Comparison of ENCODE assay signal across 16 cellular contexts in genomic region chr3:170740285-170740684, GRCh38.
DNase-seq lines count a peak whose midpoint lies in the region; ATAC-seq, FAIRE-seq and TF ChIP-seq lines count a peak whose summit lies in the region.
"Had no signal": no experiment of that assay in that cellular context is flagged by ENCODE, and none has a peak within 500 bp of the region (broad histone marks: within the 10 kb centered on the region; RNA-seq: fewer than 3 reads in every experiment).

No MANE protein-coding gene starts in this region.

- no peak for ATAC-seq in HG02642 (IDR thresholded peaks at IDR 0.05; ENCODE audit: poor library complexity, unreplicated experiment)
- ATAC-seq: stimulated activated effector memory CD8-positive, alpha-beta T cell treated with anti-CD3 and anti-CD28 coated beads, Interleukin-12 subunit alpha, Interleukin-12 subunit beta, amount 100 ng/mL, for 72 hours had no signal

- no peaks in the 10 kb centered on the region for H3K27me3 ChIP-seq in keratinocyte (ENCODE audit: control insufficient read depth, extremely low read depth, insufficient read depth, low read length)
- no peaks in the 10 kb centered on the region for H3K27me3 ChIP-seq in small intestine (ENCODE audit: control insufficient read depth in 2 of 2, insufficient read depth in 2 of 2, low read length in 2 of 2)
- no peaks in the 10 kb centered on the region for H3K27me3 ChIP-seq in MM.1S (replicated peaks; ENCODE audit: insufficient read depth, low read length)
- H3K27me3 ChIP-seq: SJSA1 had no signal

- H3K79me2 ChIP-seq in keratinocyte (ENCODE audit: control insufficient read depth, insufficient read depth, low read length) (no peaks in the 10 kb centered on the region), MM.1S (ENCODE audit: low read length) (no peaks in the 10 kb centered on the region)

- H3F3A ChIP-seq in MM.1S (ENCODE audit: insufficient read depth, low read length), result no peaks in the 10 kb centered on the region

- H3K4me1 ChIP-seq in keratinocyte (ENCODE audit: control insufficient read depth, extremely low read depth, insufficient read depth, low read length), result peaks cover 50% of the 10 kb centered on the region
- H3K4me1 ChIP-seq in small intestine (ENCODE audit: control insufficient read depth in 2 of 2, insufficient read depth in 1 of 2, low read depth in 1 of 2, low read length in 1 of 2), result no peaks in the 10 kb centered on the region
- no peaks in the 10 kb centered on the region for H3K4me1 ChIP-seq in MM.1S (ENCODE audit: low read length)

- TF ChIP-seq CTCF in keratinocyte (optimal IDR thresholded peaks at IDR 0.05 in 1 of 3, IDR thresholded peaks at IDR 0.05 in 1 of 3, conservative IDR thresholded peaks at IDR 0.05 in 1 of 3; ENCODE audit: extremely low read depth in 1 of 3, insufficient read depth in 2 of 3, low read length in 3 of 3), result no peak
- TF ChIP-seq CTCF in D721Med (IDR thresholded peaks at IDR 0.05; ENCODE audit: insufficient read depth, missing control alignments), result no peak
- TF ChIP-seq CTCF in MM.1S (IDR thresholded peaks at IDR 0.05; ENCODE audit: low read length), result no peak

- H3K9me3 ChIP-seq in keratinocyte (ENCODE audit: control insufficient read depth, low read depth, low read length), result no peaks in the 10 kb centered on the region
- H3K9me3 ChIP-seq in small intestine (ENCODE audit: control insufficient read depth, low read depth), result no peaks in the 10 kb centered on the region
- no peaks in the 10 kb centered on the region for H3K9me3 ChIP-seq in MM.1S (replicated peaks; ENCODE audit: insufficient read depth, low read length)
- H3K9me3 ChIP-seq: heart right ventricle, SJSA1 had no signal

- H4K20me1 ChIP-seq in keratinocyte (ENCODE audit: control insufficient read depth, extremely low read depth, insufficient read depth, low read length) (no peaks in the 10 kb centered on the region), MM.1S (ENCODE audit: insufficient read depth, low read length) (no peaks in the 10 kb centered on the region)

- WGBS in small intestine, 3 donors, result 53 to 80% (median 55%) methylated on average over 3 of the region's 3 CpGs

- H3K36me3 ChIP-seq in keratinocyte (ENCODE audit: control insufficient read depth in 2 of 2, extremely low read depth in 1 of 2, insufficient read depth in 2 of 2, low read length in 2 of 2) (no peaks in the 10 kb centered on the region), small intestine (ENCODE audit: control insufficient read depth in 2 of 2, insufficient read depth in 2 of 2, low read length in 2 of 2) (no peaks in the 10 kb centered on the region), MM.1S (replicated peaks; ENCODE audit: insufficient read depth, low read length) (no peaks in the 10 kb centered on the region)
- H3K36me3 ChIP-seq: heart right ventricle, SJSA1 had no signal

- H3K4me2 ChIP-seq in keratinocyte (ENCODE audit: control insufficient read depth, extremely low read depth, insufficient read depth, low read depth, low read length) (peak overlapping the region; percentile 78), MM.1S (ENCODE audit: low read depth, low read length) (no peak overlapping the region)

- dilution Hi-C loops in keratinocyte (cut with MboI; ENCODE audit: extremely low pct_ligation_motif_present, low sequenced_read_pairs), result no loop called here

- H2AFZ ChIP-seq in keratinocyte (ENCODE audit: control insufficient read depth, low read length) (peak overlapping the region; percentile 46), MM.1S (ENCODE audit: low read length) (no peak overlapping the region)

- TF ChIP-seq POLR2A in H54 (IDR thresholded peaks at IDR 0.05; ENCODE audit: low read depth, low read length), result no peak

- peak overlapping the region; percentile 92 for H3K27ac ChIP-seq in angular gyrus (ENCODE audit: low read depth, low read length)
- peak overlapping the region; percentile 79 for H3K27ac ChIP-seq in keratinocyte (ENCODE audit: control insufficient read depth, insufficient read depth, low read length)
- H3K27ac ChIP-seq in small intestine (ENCODE audit: low read depth in 1 of 2, low read length in 1 of 2), result no peak overlapping the region
- H3K27ac ChIP-seq in MM.1S (ENCODE audit: low read length), result no peak overlapping the region
- H3K27ac ChIP-seq: epithelial cell of prostate had no signal

- H3K4me3 ChIP-seq in keratinocyte (ENCODE audit: control insufficient read depth in 2 of 3, extremely low read depth in 1 of 3, insufficient read depth in 2 of 3, low read depth in 1 of 3, low read length in 3 of 3), result no peak overlapping the region
- no peak overlapping the region for H3K4me3 ChIP-seq in small intestine (ENCODE audit: low read depth in 1 of 2, low read length in 2 of 2)
- H3K4me3 ChIP-seq in MM.1S (ENCODE audit: low read length), result no peak overlapping the region
- H3K4me3 ChIP-seq: heart right ventricle, SJSA1 had no signal

- no peaks in the 10 kb centered on the region for H3K9me1 ChIP-seq in keratinocyte (ENCODE audit: control insufficient read depth, extremely low read depth, insufficient read depth, low read length)

- no peaks in the 10 kb centered on the region for H3K9me2 ChIP-seq in MM.1S (replicated peaks; ENCODE audit: insufficient read depth, low read length)

- DNase-seq in H54 (ENCODE audit: insufficient read length, low spot score), result no peak
- no peak for DNase-seq in keratinocyte (ENCODE audit: low read depth, low spot score)
- DNase-seq in small intestine, result peak; percentile 21
- DNase-seq in frontal cortex (ENCODE audit: low spot score in 2 of 2), result no peak
- DNase-seq in D721Med (ENCODE audit: insufficient read length, low spot score), result no peak
- no peak for DNase-seq in MM.1S
- DNase-seq: activated gamma-delta T cell treated with Interleukin-2 at 50 U/mL for 16 hours; CD8-positive, alpha-beta memory T cell; Kasumi-1; T1000 had no signal

- FAIRE-seq in H54 (lab: Jason Lieb, UNC), result peak; percentile 87
- FAIRE-seq in keratinocyte (lab: Jason Lieb, UNC), result no peak
- FAIRE-seq in small intestine (lab: Jason Lieb, UNC), result no peak
- FAIRE-seq in frontal cortex (lab: Jason Lieb, UNC), result no peak
- no peak for FAIRE-seq in D721Med (lab: Jason Lieb, UNC)

- H3K9ac ChIP-seq in keratinocyte (ENCODE audit: control insufficient read depth, extremely low read depth, insufficient read depth, low read length) (no peak overlapping the region), MM.1S (ENCODE audit: low read length) (no peak overlapping the region)

Comparison
In these comparisons a context has a peak if more than half of its experiments do, and no peak if none do; other contexts are left out.
1. H3K27ac ChIP-seq: peak in angular gyrus (single experiment) and keratinocyte (single experiment); none in small intestine (0 of 2) and MM.1S (single experiment).